12 cellular contexts compared by ENCODE assay signal in the genomic region with DNA sequence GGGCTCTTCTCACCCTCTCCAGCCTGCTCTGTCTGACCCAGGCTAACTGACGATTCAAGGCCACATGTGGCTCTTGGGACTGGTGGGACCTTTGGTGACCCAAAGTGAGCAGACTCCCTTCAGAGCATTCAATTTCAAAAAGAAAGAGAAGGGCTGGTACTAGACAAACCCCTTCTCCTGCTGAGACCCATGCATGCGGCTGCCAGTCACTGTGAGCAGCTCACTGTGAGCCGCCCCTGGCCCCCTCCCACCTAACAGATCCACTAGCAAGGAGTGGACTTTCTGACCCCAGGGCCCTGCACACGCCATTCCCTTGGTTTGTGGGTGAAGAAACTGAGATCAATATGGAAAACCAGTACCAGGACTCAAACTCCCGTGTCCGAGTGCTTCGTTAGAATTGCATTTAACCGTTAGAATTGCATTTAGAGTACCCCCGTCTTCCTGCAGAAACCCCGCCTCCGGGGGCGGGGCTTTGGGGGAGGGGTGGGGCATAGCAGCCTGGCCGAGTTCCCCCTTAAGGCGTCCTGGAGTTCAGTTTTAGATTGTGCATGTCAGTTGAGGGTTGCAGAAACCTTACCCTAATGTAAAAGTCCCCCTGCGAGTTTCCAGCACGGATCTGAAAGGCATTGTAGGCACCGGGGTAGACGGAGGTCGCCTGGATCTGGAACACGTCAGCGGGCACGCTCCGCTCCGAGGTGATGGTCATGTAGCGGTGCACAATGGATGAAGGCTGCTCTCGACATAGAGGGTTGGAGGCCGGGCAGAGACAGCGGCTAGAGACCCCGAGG. TPM values are rescaled to one million over a fixed set of nuclear protein-coding genes. Genes with fewer than 3 reads are reported as not detected.
DNase-seq lines count a peak whose midpoint lies in the region; ATAC-seq and TF ChIP-seq lines count a peak whose summit lies in the region.
"Had no signal": no experiment of that assay in that cellular context is flagged by ENCODE, and none has a peak within 500 bp of the region (broad histone marks: within the 10 kb centered on the region; RNA-seq: fewer than 3 reads in every experiment).

No MANE protein-coding gene starts in this region.

- POLR2A ChIA-PET in activated CD4-positive, alpha-beta T cell treated with anti-CD3 and anti-CD28 coated beads for 36 hours (lab: Charles Lee): interaction anchor here (0.6 kb wide), 1 partner anchor 104 kb away, joined by 3 read pairs; no protein-coding TSS in a partner anchor

- H3K27me3 ChIP-seq in tibial artery: no peaks in the 10 kb centered on the region

- peaks cover 29 to 80% (median 68%) of the 10 kb centered on the region in 3 donors for H3K36me3 ChIP-seq in tibial artery

- no peak overlapping the region for H3K27ac ChIP-seq in tibial artery
- H3K27ac ChIP-seq: skin epidermis had no signal

- DNase-seq in activated CD4-positive, alpha-beta T cell treated with anti-CD3 and anti-CD28 coated beads for 36 hours: peak; percentile 43
- DNase-seq in activated CD4-positive, alpha-beta T cell treated with anti-CD3 and anti-CD28 coated beads for 1 hour: no peak
- DNase-seq in NAMALWA (ENCODE audit: low spot score) (peak; percentile 61), neural crest cell (ENCODE audit: low read depth, low spot score) (no peak), tibial artery (no peak), activated gamma-delta T cell (lab: John Stamatoyannopoulos, UW) (no peak)
- DNase-seq in effector memory CD8-positive, alpha-beta T cell: no peak
- DNase-seq: DMS153, NCI-H2081 treated with DMSO at 0.1 percent for 48 hours had no signal

- no peak overlapping the region for H3K27ac Mint-ChIP-seq in activated CD4-positive, alpha-beta T cell treated with anti-CD3 and anti-CD28 coated beads for 36 hours
- no peak overlapping the region for H3K27ac Mint-ChIP-seq in effector memory CD8-positive, alpha-beta T cell
- H3K27ac Mint-ChIP-seq in neural crest cell (ENCODE audit: unreplicated experiment): peak overlapping the region; percentile 38

- H3K4me1 ChIP-seq in tibial artery: peaks cover 0 to 32% (median 24%) of the 10 kb centered on the region in 4 donors

- TF ChIP-seq CTCF in neural crest cell (conservative IDR thresholded peaks at IDR 0.05) (no peak), tibial artery (IDR thresholded peaks at IDR 0.05) (no peak)

- intact Hi-C loops in activated CD4-positive, alpha-beta T cell treated with anti-CD3 and anti-CD28 coated beads for 36 hours (cut with DNase I, micrococcal nuclease): no loop called here
- intact Hi-C loops in tibial artery (cut with DNase I; ENCODE audit: low total_unique reads): no loop called here

- H3K9me3 ChIP-seq in tibial artery: no peaks in the 10 kb centered on the region

- CTCF ChIA-PET in activated CD4-positive, alpha-beta T cell treated with anti-CD3 and anti-CD28 coated beads for 36 hours (lab: Charles Lee): interaction anchor here (0.8 to 4.8 kb wide), 4 partner anchors 7 to 177 kb away, joined by 3 to 76 read pairs (median 24); a partner anchor contains a TSS

- no peak overlapping the region for H3K4me3 ChIP-seq in tibial artery
- H3K4me3 ChIP-seq: skin epidermis had no signal

- no peaks in the 10 kb centered on the region for H3K9me3 Mint-ChIP-seq in activated CD4-positive, alpha-beta T cell treated with anti-CD3 and anti-CD28 coated beads for 36 hours (ENCODE audit: low read depth)
- no peaks in the 10 kb centered on the region for H3K9me3 Mint-ChIP-seq in effector memory CD8-positive, alpha-beta T cell
- H3K9me3 Mint-ChIP-seq in neural crest cell: no peaks in the 10 kb centered on the region

- peaks cover 39% of the 10 kb centered on the region for H3K36me3 Mint-ChIP-seq in activated CD4-positive, alpha-beta T cell treated with anti-CD3 and anti-CD28 coated beads for 36 hours (ENCODE audit: low read depth)
- peaks cover 43% of the 10 kb centered on the region for H3K36me3 Mint-ChIP-seq in effector memory CD8-positive, alpha-beta T cell (ENCODE audit: insufficient read depth)
- peaks cover 8% of the 10 kb centered on the region for H3K36me3 Mint-ChIP-seq in neural crest cell (ENCODE audit: low read depth)

- H3K4me1 Mint-ChIP-seq in activated CD4-positive, alpha-beta T cell treated with anti-CD3 and anti-CD28 coated beads for 36 hours: peaks cover 10% of the 10 kb centered on the region
- H3K4me1 Mint-ChIP-seq in effector memory CD8-positive, alpha-beta T cell (ENCODE audit: low read depth in 2 of 2): peaks cover 20 to 26% of the 10 kb centered on the region in 2 donors
- peaks cover 36% of the 10 kb centered on the region for H3K4me1 Mint-ChIP-seq in neural crest cell

- no peaks in the 10 kb centered on the region for H3K27me3 Mint-ChIP-seq in activated CD4-positive, alpha-beta T cell treated with anti-CD3 and anti-CD28 coated beads for 36 hours
- no peaks in the 10 kb centered on the region for H3K27me3 Mint-ChIP-seq in effector memory CD8-positive, alpha-beta T cell
- H3K27me3 Mint-ChIP-seq in neural crest cell (ENCODE audit: low read depth): no peaks in the 10 kb centered on the region

- no peak overlapping the region for H3K4me3 Mint-ChIP-seq in activated CD4-positive, alpha-beta T cell treated with anti-CD3 and anti-CD28 coated beads for 36 hours
- H3K4me3 Mint-ChIP-seq in effector memory CD8-positive, alpha-beta T cell: no peak overlapping the region
- H3K4me3 Mint-ChIP-seq in neural crest cell: peak overlapping the region; percentile 82

- no peak for ATAC-seq in activated CD4-positive, alpha-beta T cell treated with anti-CD3 and anti-CD28 coated beads for 36 hours
- peak; percentile 27 for ATAC-seq in effector memory CD8-positive, alpha-beta T cell (replicated peaks)
- no peak for ATAC-seq in GM18870 (IDR thresholded peaks at IDR 0.05; ENCODE audit: unreplicated experiment)

RNA-seq across cellular contexts. Expression of a gene that starts 5.1 kb away (rescaled TPM):
- 10 to 100 TPM; 20.2 to 23.4 TPM for total RNA-seq in activated CD4-positive, alpha-beta T cell treated with anti-CD3 and anti-CD28 coated beads for 36 hours
- 36.0 and 38.0 TPM in 2 replicates for total RNA-seq in neural crest cell

RNA-seq across cellular contexts. Expression of a gene that starts 7.2 kb away (rescaled TPM):
- total RNA-seq in activated CD4-positive, alpha-beta T cell treated with anti-CD3 and anti-CD28 coated beads for 36 hours: 10 to 100 TPM; 59.2 to 67.8 TPM
- 63.8 and 73.5 TPM in 2 replicates for total RNA-seq in neural crest cell

RNA-seq across cellular contexts. Expression of a gene that starts 9.5 kb away (rescaled TPM):
- 1,000 to 10,000 TPM in 1 of 2 experiments, 100 to 1,000 TPM in 1; 888 to 1,074 TPM for total RNA-seq in activated CD4-positive, alpha-beta T cell treated with anti-CD3 and anti-CD28 coated beads for 36 hours
- 1,357 and 1,437 TPM in 2 replicates for total RNA-seq in neural crest cell

RNA-seq across cellular contexts. Expression of a gene that starts 12.2 kb away (rescaled TPM):
- total RNA-seq in activated CD4-positive, alpha-beta T cell treated with anti-CD3 and anti-CD28 coated beads for 36 hours: 1 to 10 TPM; 1.7 TPM
- not detected in 2 replicates for total RNA-seq in neural crest cell
- total RNA-seq: HT-29 had no signal

RNA-seq across cellular contexts. Expression of a gene that starts 20.8 kb away (rescaled TPM):
- 100 to 1,000 TPM in 1 of 2 experiments, 10 to 100 TPM in 1; 95.4 to 121 TPM for total RNA-seq in activated CD4-positive, alpha-beta T cell treated with anti-CD3 and anti-CD28 coated beads for 36 hours
- 88.1 and 90.0 TPM in 2 replicates for total RNA-seq in neural crest cell

Comparison
In these comparisons a context has a peak if more than half of its experiments do, and no peak if none do; other contexts are left out.
1. DNase-seq: peak in activated CD4-positive, alpha-beta T cell treated with anti-CD3 and anti-CD28 coated beads for 36 hours (single experiment) and NAMALWA (single experiment); none in activated CD4-positive, alpha-beta T cell treated with anti-CD3 and anti-CD28 coated beads for 1 hour (single experiment), effector memory CD8-positive, alpha-beta T cell (0 of 3), neural crest cell (single experiment), tibial artery (0 of 2) and activated gamma-delta T cell (single experiment).